In genomic region chr18:10207682-10208081, GRCh38 we compare ENCODE assay signal across 1 cellular context.
TF ChIP-seq lines count a peak whose summit lies in the region.

No MANE protein-coding gene starts in this region.

TF ChIP-seq in GM23338, 12 proteins besides CTCF, POLR2A, EP300 and RAD21 (continued from another document):
- no peak for TF ChIP-seq ZNF462 (CRISPR knock-in tag; IDR thresholded peaks at IDR 0.05)
- no peak for TF ChIP-seq ZNF114 (CRISPR knock-in tag; IDR thresholded peaks at IDR 0.05)
- TF ChIP-seq EZH2 (IDR thresholded peaks at IDR 0.05; ENCODE audit: low read depth, unreplicated experiment): no peak
- TF ChIP-seq ZNF331 (CRISPR knock-in tag; IDR thresholded peaks at IDR 0.05; ENCODE audit: low read depth): no peak
- no peak for TF ChIP-seq NANOG (IDR thresholded peaks at IDR 0.05; ENCODE audit: borderline replicate concordance)
- TF ChIP-seq ETS1 (IDR thresholded peaks at IDR 0.05): no peak
